29 cellular contexts compared by ENCODE assay signal in the genomic region with DNA sequence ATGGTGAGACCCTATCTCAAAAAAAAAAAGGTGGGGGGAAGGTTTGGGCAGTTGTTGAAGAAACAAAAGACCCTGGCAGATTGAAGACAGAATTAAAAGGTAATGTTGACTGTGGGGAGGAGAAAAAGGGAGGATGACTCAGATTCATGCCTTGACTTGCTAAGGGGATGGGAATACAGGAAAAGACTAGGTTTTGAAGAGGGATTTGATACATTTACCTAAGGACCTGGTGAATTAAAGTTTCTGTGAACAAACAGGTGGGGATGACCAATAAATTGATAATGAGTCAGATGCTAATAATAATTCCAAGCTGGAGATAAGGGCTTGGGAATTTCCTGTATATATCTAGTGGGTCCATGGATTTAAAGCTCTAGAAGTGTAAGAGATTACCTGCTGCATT. TPM values are rescaled to one million over a fixed set of nuclear protein-coding genes. Genes with fewer than 3 reads are reported as not detected.
"Had no signal": no experiment of that assay in that cellular context is flagged by ENCODE, and none has a peak within 500 bp of the region (broad histone marks: within the 10 kb centered on the region; RNA-seq: fewer than 3 reads in every experiment).

No MANE protein-coding gene starts in this region.

- H3K4me1 ChIP-seq: left ventricle myocardium inferior, lower lobe of right lung, parathyroid adenoma, psoas muscle, right lobe of liver, suprapubic skin, thyroid gland, upper lobe of left lung, uterus had no signal

- H3K4me3 Mint-ChIP-seq: endodermal cell; immature natural killer cell; naive B cell; nephron; stimulated activated effector memory CD8-positive, alpha-beta T cell treated with anti-CD3 and anti-CD28 coated beads, Interleukin-12 subunit alpha, Interleukin-12 subunit beta, amount 100 ng/mL, for 72 hours had no signal

- H3K9me3 Mint-ChIP-seq: endodermal cell; immature natural killer cell; naive B cell; nephron; stimulated activated effector memory CD8-positive, alpha-beta T cell treated with anti-CD3 and anti-CD28 coated beads, Interleukin-12 subunit alpha, Interleukin-12 subunit beta, amount 100 ng/mL, for 72 hours had no signal

- H3K27ac ChIP-seq: coronary artery, gastroesophageal sphincter, left ventricle myocardium inferior, lower lobe of right lung, parathyroid adenoma, psoas muscle, right lobe of liver, suprapubic skin, thyroid gland, upper lobe of left lung, uterus had no signal

- DNase-seq: effector CD4-positive, alpha-beta T cell; endodermal cell; glutamatergic neuron; immature natural killer cell; kidney; left cardiac atrium; left ventricle myocardium inferior; lower lobe of right lung; mesenchymal stem cell; naive B cell; psoas muscle; retina; right lobe of liver; stimulated activated CD4-positive, alpha-beta T cell treated with anti-CD3 and anti-CD28 coated beads, Interleukin-4, amount 100 ng/mL, for 1 hour; stimulated activated CD8-positive, alpha-beta memory T cell treated with anti-CD3 and anti-CD28 coated beads, Interleukin-4, amount 100 ng/mL, for 48 hours; stimulated activated naive CD8-positive, alpha-beta T cell treated with anti-CD3 and anti-CD28 coated beads, Interleukin-15, Interleukin-2, amounts not matched to agents 100 U/mL and 50 U/mL, for 24 hours; thyroid gland; upper lobe of left lung; uterus had no signal

- H3K9me3 ChIP-seq: gastroesophageal sphincter, left ventricle myocardium inferior, lower lobe of right lung, psoas muscle, right lobe of liver, suprapubic skin, thyroid gland, upper lobe of left lung, uterus had no signal

- H3K4me3 ChIP-seq: coronary artery, gastroesophageal sphincter, left ventricle myocardium inferior, lower lobe of right lung, psoas muscle, right lobe of liver, suprapubic skin, thyroid gland, upper lobe of left lung, uterus had no signal

- H3K27me3 ChIP-seq: gastroesophageal sphincter, right lobe of liver, suprapubic skin, thyroid gland, upper lobe of left lung, uterus had no signal

- H3K36me3 ChIP-seq: gastroesophageal sphincter, left ventricle myocardium inferior, lower lobe of right lung, right lobe of liver, suprapubic skin, thyroid gland, upper lobe of left lung, uterus had no signal

- H3K4me1 Mint-ChIP-seq: immature natural killer cell; nephron; stimulated activated effector memory CD8-positive, alpha-beta T cell treated with anti-CD3 and anti-CD28 coated beads, Interleukin-12 subunit alpha, Interleukin-12 subunit beta, amount 100 ng/mL, for 72 hours had no signal

- H3K27me3 Mint-ChIP-seq: naive B cell had no signal

- H3K27ac Mint-ChIP-seq: endodermal cell; naive B cell; nephron; stimulated activated effector memory CD8-positive, alpha-beta T cell treated with anti-CD3 and anti-CD28 coated beads, Interleukin-12 subunit alpha, Interleukin-12 subunit beta, amount 100 ng/mL, for 72 hours had no signal

- ATAC-seq: esophagus mucosa; gastroesophageal sphincter; left cardiac atrium; lower lobe of right lung; psoas muscle; right lobe of liver; stimulated activated effector memory CD8-positive, alpha-beta T cell treated with anti-CD3 and anti-CD28 coated beads, Interleukin-12 subunit alpha, Interleukin-12 subunit beta, amount 100 ng/mL, for 72 hours; stimulated activated naive CD8-positive, alpha-beta T cell treated with anti-CD3 and anti-CD28 coated beads, Interleukin-15, Interleukin-2, amounts not matched to agents 100 U/mL and 50 U/mL, for 24 hours had no signal

- H3K36me3 Mint-ChIP-seq: naive B cell; stimulated activated effector memory CD8-positive, alpha-beta T cell treated with anti-CD3 and anti-CD28 coated beads, Interleukin-12 subunit alpha, Interleukin-12 subunit beta, amount 100 ng/mL, for 72 hours had no signal

RNA-seq across cellular contexts. Expression of a gene that starts 27.6 kb away (rescaled TPM):
- total RNA-seq: dermis microvascular lymphatic vessel endothelial cell, endodermal cell, fibroblast of lung, gastroesophageal sphincter, kidney, left ventricle myocardium inferior, lower lobe of right lung, omental fat pad, psoas muscle, suprapubic skin, thyroid gland, uterus had no signal
- polyA plus RNA-seq: fibroblast of lung, immature natural killer cell had no signal
